In the genomic region with DNA sequence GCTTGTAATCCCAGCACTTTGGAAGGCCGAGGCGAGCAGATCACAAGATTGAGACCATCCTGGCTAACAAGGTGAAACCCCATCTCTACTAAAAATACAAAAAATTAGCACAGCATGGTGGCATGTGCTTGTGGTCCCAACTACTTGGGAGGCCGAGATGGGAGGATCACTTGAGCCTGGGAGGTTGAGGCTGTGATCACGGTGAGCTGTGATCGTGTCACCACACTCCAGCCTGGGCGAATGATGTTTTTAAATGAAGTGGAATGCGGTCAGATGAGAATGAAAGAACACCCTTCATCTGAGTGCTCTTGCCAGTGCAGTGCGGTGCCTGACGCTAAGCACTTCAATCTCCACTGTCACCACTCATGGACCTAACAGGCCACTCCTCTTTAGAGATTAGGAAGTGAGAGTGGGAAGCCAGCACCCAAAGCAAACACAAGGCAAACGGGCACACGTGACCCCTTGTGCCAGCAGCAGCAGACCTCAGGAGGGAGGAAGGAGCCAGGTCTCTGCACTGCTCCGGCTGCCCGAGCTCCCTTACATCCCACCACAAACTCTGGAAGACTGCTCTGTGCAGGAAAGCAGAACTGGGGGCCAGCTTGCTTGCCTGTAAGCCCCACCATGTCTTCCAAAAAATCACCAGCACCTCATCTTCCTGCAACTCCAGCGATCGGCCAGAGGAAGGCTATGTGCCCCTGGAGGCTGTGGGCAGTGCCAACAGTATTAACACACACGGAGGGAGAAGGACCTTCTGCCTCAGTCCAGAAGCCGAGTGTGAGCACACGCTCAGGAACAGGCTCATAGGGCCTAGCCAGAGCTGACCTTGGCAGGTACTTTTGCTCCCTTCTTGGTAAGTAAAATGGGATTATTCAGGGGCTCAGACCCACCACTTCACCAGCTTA, we compare ENCODE assay signal across 8 cellular contexts. TPM values are rescaled to one million over a fixed set of nuclear protein-coding genes. Genes with fewer than 3 reads are reported as not detected.
DNase-seq lines count a peak whose midpoint lies in the region; ATAC-seq lines count a peak whose summit lies in the region.

No MANE protein-coding gene starts in this region.

- ATAC-seq in GM19467 (IDR thresholded peaks at IDR 0.05; ENCODE audit: unreplicated experiment) (no peak), HG02588 (IDR thresholded peaks at IDR 0.05; ENCODE audit: unreplicated experiment) (no peak)

- H3K4me3 ChIP-seq in BLaER1 treated with 17β-estradiol and CSF1 and Interleukin-3, amounts not matched to agents 10 nM and 100 nM, result peak overlapping the region in 8 of 10 experiments; percentile 24 to 63 (median 37); a peak in 13 of 20 replicates
- H3K4me3 ChIP-seq in mucosa of rectum (ENCODE audit: low read length in 2 of 2), result peak overlapping the region; percentile 48 to 50

- H3K9me3 ChIP-seq in BLaER1 treated with 17β-estradiol and CSF1 and Interleukin-3, amounts not matched to agents 10 nM and 100 nM (replicated peaks in 1 of 11), result no peaks in the 10 kb centered on the region
- no peaks in the 10 kb centered on the region for H3K9me3 ChIP-seq in mucosa of rectum (ENCODE audit: control insufficient read depth in 2 of 2, low read length in 2 of 2)

- H4K20me1 ChIP-seq in BLaER1 treated with 17β-estradiol and CSF1 and Interleukin-3, amounts not matched to agents 10 nM and 100 nM, result peaks cover 0 to 9% (median 0%) of the 10 kb centered on the region in 11 experiments; a peak in 3 of 22 replicates

- H3K9ac ChIP-seq in BLaER1 treated with 17β-estradiol and CSF1 and Interleukin-3, amounts not matched to agents 10 nM and 100 nM, result peak overlapping the region; percentile 6 to 69 (median 59); a peak in 20 of 22 replicates
- H3K9ac ChIP-seq in mucosa of rectum (ENCODE audit: low read depth in 1 of 2, low read length in 2 of 2), result peak overlapping the region; percentile 54 to 68

- H3K4me1 ChIP-seq in BLaER1 treated with 17β-estradiol and CSF1 and Interleukin-3, amounts not matched to agents 10 nM and 100 nM, result peaks cover 16 to 47% (median 37%) of the 10 kb centered on the region in 10 experiments
- peaks cover 20 to 21% of the 10 kb centered on the region in 2 donors for H3K4me1 ChIP-seq in mucosa of rectum (ENCODE audit: control insufficient read depth in 2 of 2, insufficient read depth in 2 of 2, low read length in 2 of 2)

- peak; percentile 74 to 85 for DNase-seq in NCI-H187 (lab: John Stamatoyannopoulos, UW)
- peak in 30 of 61 donors; percentile 12 to 59 (median 32) for DNase-seq in caudate nucleus (lab: John Stamatoyannopoulos, UW)
- no peak for DNase-seq in activated T-cell treated with anti-CD3 and anti-CD28 coated beads for 4 hours
- no peak for DNase-seq in occipital lobe (lab: John Stamatoyannopoulos, UW)

- peak overlapping the region in 10 of 11 experiments; percentile 9 to 74 (median 56); a peak in 18 of 22 replicates for H3K27ac ChIP-seq in BLaER1 treated with 17β-estradiol and CSF1 and Interleukin-3, amounts not matched to agents 10 nM and 100 nM
- H3K27ac ChIP-seq in caudate nucleus (ENCODE audit: low read depth, low read length) (peak overlapping the region; percentile 68), mucosa of rectum (ENCODE audit: low read depth in 2 of 2, low read length in 2 of 2) (peak overlapping the region; percentile 71 to 74)

- H3K27me3 ChIP-seq in BLaER1 treated with 17β-estradiol and CSF1 and Interleukin-3, amounts not matched to agents 10 nM and 100 nM, result no peaks in the 10 kb centered on the region
- no peaks in the 10 kb centered on the region for H3K27me3 ChIP-seq in mucosa of rectum (ENCODE audit: control insufficient read depth in 2 of 2, insufficient read depth in 2 of 2, low read length in 2 of 2)

- H3K36me3 ChIP-seq in BLaER1 treated with 17β-estradiol and CSF1 and Interleukin-3, amounts not matched to agents 10 nM and 100 nM, result no peaks in the 10 kb centered on the region
- no peaks in the 10 kb centered on the region for H3K36me3 ChIP-seq in mucosa of rectum (ENCODE audit: control insufficient read depth in 2 of 2, insufficient read depth in 2 of 2, low read length in 2 of 2)

- peak overlapping the region; percentile 60 to 91 (median 79) for H3K4me2 ChIP-seq in BLaER1 treated with 17β-estradiol and CSF1 and Interleukin-3, amounts not matched to agents 10 nM and 100 nM

RNA-seq across cellular contexts. Expression of gene CTNNBIP1, which starts 9.7 kb away (rescaled TPM):
- 40.1 TPM for total RNA-seq in occipital lobe

RNA-seq across cellular contexts. Expression of gene LZIC, which starts 42.8 kb away (rescaled TPM):
- 90.5 TPM for total RNA-seq in occipital lobe

RNA-seq across cellular contexts. Expression of gene NMNAT1, which starts 42.9 kb away (rescaled TPM):
- 6.1 TPM for total RNA-seq in occipital lobe

Comparison
In these comparisons a context has a peak if more than half of its experiments do, and no peak if none do; other contexts are left out.
1. DNase-seq: peak in NCI-H187 (2 of 2); none in activated T-cell treated with anti-CD3 and anti-CD28 coated beads for 4 hours (single experiment) and occipital lobe (single experiment).
2. Peak in every context shown above with its lines, with median percentiles within 50 percentile points of each other: H3K27ac ChIP-seq.